ENCODE assay signal across 1 cellular context in the genomic region with DNA sequence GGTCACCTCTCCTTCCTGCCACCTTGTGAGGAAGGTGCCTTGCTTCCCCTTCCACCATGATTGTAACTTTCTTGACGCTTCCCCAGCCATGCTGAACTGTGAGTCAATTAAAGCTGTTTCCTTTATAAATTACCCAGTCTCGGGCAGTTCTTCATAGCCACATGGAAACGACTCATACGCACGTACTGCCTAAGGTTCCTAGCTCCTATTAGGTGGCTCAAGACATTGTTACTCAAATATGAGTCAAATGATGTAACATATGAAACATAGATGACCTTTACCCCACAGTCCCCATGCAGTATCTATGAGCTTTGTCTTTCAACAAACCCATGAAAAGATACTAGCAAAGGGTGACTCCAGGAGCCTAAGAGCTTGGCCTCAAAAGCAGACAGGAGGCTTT.
TF ChIP-seq lines count a peak whose summit lies in the region.

No MANE protein-coding gene starts in this region.

TF ChIP-seq in IMR-90, 13 proteins besides CTCF, POLR2A, EP300 and RAD21 (continued from another document):
- TF ChIP-seq, protein P1, sequence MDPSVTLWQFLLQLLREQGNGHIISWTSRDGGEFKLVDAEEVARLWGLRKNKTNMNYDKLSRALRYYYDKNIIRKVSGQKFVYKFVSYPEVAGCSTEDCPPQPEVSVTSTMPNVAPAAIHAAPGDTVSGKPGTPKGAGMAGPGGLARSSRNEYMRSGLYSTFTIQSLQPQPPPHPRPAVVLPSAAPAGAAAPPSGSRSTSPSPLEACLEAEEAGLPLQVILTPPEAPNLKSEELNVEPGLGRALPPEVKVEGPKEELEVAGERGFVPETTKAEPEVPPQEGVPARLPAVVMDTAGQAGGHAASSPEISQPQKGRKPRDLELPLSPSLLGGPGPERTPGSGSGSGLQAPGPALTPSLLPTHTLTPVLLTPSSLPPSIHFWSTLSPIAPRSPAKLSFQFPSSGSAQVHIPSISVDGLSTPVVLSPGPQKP (IDR thresholded peaks at IDR 0.05; ENCODE audit: borderline replicate concordance, low read depth, low read length), result no peak
- TF ChIP-seq MAFK (IDR thresholded peaks at IDR 0.05; ENCODE audit: low read depth, low read length) (no peak), MAZ (IDR thresholded peaks at IDR 0.05; ENCODE audit: borderline replicate concordance, low read depth, low read length) (no peak)
